ENCODE assay signal across 1 cellular context in genomic region chr1:157193702-157194391, GRCh38.
TF ChIP-seq lines count a peak whose summit lies in the region.

No MANE protein-coding gene starts in this region.

TF ChIP-seq in GM23338, 12 proteins besides CTCF, POLR2A, EP300 and RAD21 (continued from another document):
- TF ChIP-seq POLR2AphosphoS5 (IDR thresholded peaks at IDR 0.05; ENCODE audit: low read depth) = no peak
- no peak for TF ChIP-seq REST (IDR thresholded peaks at IDR 0.05; ENCODE audit: unreplicated experiment)
- no peak for TF ChIP-seq EZH2 (IDR thresholded peaks at IDR 0.05; ENCODE audit: low read depth, unreplicated experiment)
- TF ChIP-seq, protein P1, sequence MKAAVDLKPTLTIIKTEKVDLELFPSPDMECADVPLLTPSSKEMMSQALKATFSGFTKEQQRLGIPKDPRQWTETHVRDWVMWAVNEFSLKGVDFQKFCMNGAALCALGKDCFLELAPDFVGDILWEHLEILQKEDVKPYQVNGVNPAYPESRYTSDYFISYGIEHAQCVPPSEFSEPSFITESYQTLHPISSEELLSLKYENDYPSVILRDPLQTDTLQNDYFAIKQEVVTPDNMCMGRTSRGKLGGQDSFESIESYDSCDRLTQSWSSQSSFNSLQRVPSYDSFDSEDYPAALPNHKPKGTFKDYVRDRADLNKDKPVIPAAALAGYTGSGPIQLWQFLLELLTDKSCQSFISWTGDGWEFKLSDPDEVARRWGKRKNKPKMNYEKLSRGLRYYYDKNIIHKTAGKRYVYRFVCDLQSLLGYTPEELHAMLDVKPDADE (IDR thresholded peaks at IDR 0.05) = no peak
- no peak for TF ChIP-seq EZH2phosphoT487 (IDR thresholded peaks at IDR 0.05; ENCODE audit: unreplicated experiment)
